8 cellular contexts compared by ENCODE assay signal in genomic region chr7:45112648-45113047, GRCh38. TPM values are rescaled to one million over a fixed set of nuclear protein-coding genes. Genes with fewer than 3 reads are reported as not detected.
DNase-seq lines count a peak whose midpoint lies in the region; ATAC-seq and TF ChIP-seq lines count a peak whose summit lies in the region.

No MANE protein-coding gene starts in this region.

- H3K27ac Mint-ChIP-seq in activated naive CD4-positive, alpha-beta T cell treated with anti-CD3 and anti-CD28 coated beads for 36 hours, result peak overlapping the region; percentile 60
- peak overlapping the region; percentile 92 for H3K27ac Mint-ChIP-seq in WTC11
- H3K27ac Mint-ChIP-seq in stimulated activated naive CD8-positive, alpha-beta T cell treated with anti-CD3 and anti-CD28 coated beads, Interleukin-15, amount 100 ng/mL, for 72 hours, result peak overlapping the region in 1 of 2 donors; percentile 75

- peak overlapping the region; percentile 100 for H3K4me3 ChIP-seq in iPS-11a (ENCODE audit: low read depth, low read length)

- peaks cover 30% of the 10 kb centered on the region for H3K4me1 Mint-ChIP-seq in activated naive CD4-positive, alpha-beta T cell treated with anti-CD3 and anti-CD28 coated beads for 36 hours (ENCODE audit: low read depth)
- H3K4me1 Mint-ChIP-seq in WTC11, result peaks cover 12% of the 10 kb centered on the region
- H3K4me1 Mint-ChIP-seq in stimulated activated naive CD8-positive, alpha-beta T cell treated with anti-CD3 and anti-CD28 coated beads, Interleukin-15, amount 100 ng/mL, for 72 hours, result peaks cover 44% of the 10 kb centered on the region

- peaks cover 29% of the 10 kb centered on the region for H3K36me3 Mint-ChIP-seq in activated naive CD4-positive, alpha-beta T cell treated with anti-CD3 and anti-CD28 coated beads for 36 hours (ENCODE audit: low read depth)
- H3K36me3 Mint-ChIP-seq in WTC11, result peaks cover 13% of the 10 kb centered on the region

- no peak for DNase-seq in activated naive CD4-positive, alpha-beta T cell treated with anti-CD3 and anti-CD28 coated beads for 36 hours
- DNase-seq in activated naive CD4-positive, alpha-beta T cell treated with Interleukin-2 at 50 U/mL for 16 hours, result no peak
- no peak for DNase-seq in WTC11 (ENCODE audit: low spot score)
- DNase-seq in stimulated activated naive CD8-positive, alpha-beta T cell treated with anti-CD3 and anti-CD28 coated beads, Interleukin-15, amount 100 ng/mL, for 72 hours, result no peak
- DNase-seq in NCI-H2107 (lab: John Stamatoyannopoulos, UW), result no peak
- no peak for DNase-seq in GM03348 (ENCODE audit: low spot score)
- DNase-seq in SW480 (ENCODE audit: low spot score), result no peak

- no peaks in the 10 kb centered on the region for H3K27me3 Mint-ChIP-seq in activated naive CD4-positive, alpha-beta T cell treated with anti-CD3 and anti-CD28 coated beads for 36 hours (ENCODE audit: low read depth)
- H3K27me3 Mint-ChIP-seq in WTC11 (ENCODE audit: low read depth), result peaks cover 21% of the 10 kb centered on the region
- H3K27me3 Mint-ChIP-seq in stimulated activated naive CD8-positive, alpha-beta T cell treated with anti-CD3 and anti-CD28 coated beads, Interleukin-15, amount 100 ng/mL, for 72 hours, result peaks cover 5% of the 10 kb centered on the region

- no peak for TF ChIP-seq CTCF in WTC11 (IDR thresholded peaks at IDR 0.05)

- intact Hi-C loops in activated naive CD4-positive, alpha-beta T cell treated with anti-CD3 and anti-CD28 coated beads for 36 hours (cut with micrococcal nuclease), result no loop called here

- POLR2A ChIA-PET in WTC11 (lab: Charles Lee), result interaction anchor here (1.4 to 2.2 kb wide), 2 partner anchors 24 to 111 kb away, joined by 5 to 7 read pairs; partner anchors contain the start of gene NACAD

- CTCF ChIA-PET in activated naive CD4-positive, alpha-beta T cell treated with anti-CD3 and anti-CD28 coated beads for 36 hours (lab: Charles Lee), result interaction anchor here (1.2 kb wide), 1 partner anchor 13 kb away, joined by 3 read pairs; no protein-coding TSS in a partner anchor
- CTCF ChIA-PET in WTC11 (lab: Charles Lee), result interaction anchor here (1.2 to 2.0 kb wide), 2 partner anchors 23 to 264 kb away, joined by 4 to 15 read pairs; no protein-coding TSS in a partner anchor

- no peak for ATAC-seq in WTC11
- no peak for ATAC-seq in stimulated activated naive CD8-positive, alpha-beta T cell treated with anti-CD3 and anti-CD28 coated beads, Interleukin-15, amount 100 ng/mL, for 72 hours

- H3K9me3 Mint-ChIP-seq in activated naive CD4-positive, alpha-beta T cell treated with anti-CD3 and anti-CD28 coated beads for 36 hours, result no peaks in the 10 kb centered on the region
- H3K9me3 Mint-ChIP-seq in WTC11, result no peaks in the 10 kb centered on the region
- no peaks in the 10 kb centered on the region for H3K9me3 Mint-ChIP-seq in stimulated activated naive CD8-positive, alpha-beta T cell treated with anti-CD3 and anti-CD28 coated beads, Interleukin-15, amount 100 ng/mL, for 72 hours

- H3K4me3 Mint-ChIP-seq in activated naive CD4-positive, alpha-beta T cell treated with anti-CD3 and anti-CD28 coated beads for 36 hours, result peak overlapping the region; percentile 85
- peak overlapping the region; percentile 99 for H3K4me3 Mint-ChIP-seq in WTC11
- peak overlapping the region; percentile 94 to 95 for H3K4me3 Mint-ChIP-seq in stimulated activated naive CD8-positive, alpha-beta T cell treated with anti-CD3 and anti-CD28 coated beads, Interleukin-15, amount 100 ng/mL, for 72 hours

TF ChIP-seq in WTC11, 78 proteins besides CTCF, POLR2A, EP300 and RAD21 (continues in another document):
- TF ChIP-seq USF1 (CRISPR knock-in tag; IDR thresholded peaks at IDR 0.05) (no peak), NFE2L1 (CRISPR knock-in tag; IDR thresholded peaks at IDR 0.05) (no peak), ZNF232 (CRISPR knock-in tag; IDR thresholded peaks at IDR 0.05) (no peak), KAT7 (CRISPR knock-in tag; IDR thresholded peaks at IDR 0.05; ENCODE audit: borderline replicate concordance) (no peak), ERG (CRISPR knock-in tag; IDR thresholded peaks at IDR 0.05) (no peak), RORB (CRISPR knock-in tag; IDR thresholded peaks at IDR 0.05) (no peak), ZMAT4 (CRISPR knock-in tag; IDR thresholded peaks at IDR 0.05) (no peak), JAZF1 (CRISPR knock-in tag; IDR thresholded peaks at IDR 0.05) (no peak), CREM (CRISPR knock-in tag; IDR thresholded peaks at IDR 0.05) (no peak), CBFB (CRISPR knock-in tag; IDR thresholded peaks at IDR 0.05; ENCODE audit: low read depth) (no peak), ZNF281 (CRISPR knock-in tag; IDR thresholded peaks at IDR 0.05) (no peak)

RNA-seq across cellular contexts. Expression of gene TBRG4, which starts 1.2 kb away (rescaled TPM):
- total RNA-seq in activated naive CD4-positive, alpha-beta T cell treated with anti-CD3 and anti-CD28 coated beads for 36 hours, result 100 to 1,000 TPM; 127 to 136 TPM
- 122 to 167 TPM (median 124 TPM) in 3 replicates for total RNA-seq in WTC11 (2021)

RNA-seq across cellular contexts. Expression of gene NACAD, which starts 23.9 kb away (rescaled TPM):
- total RNA-seq in activated naive CD4-positive, alpha-beta T cell treated with anti-CD3 and anti-CD28 coated beads for 36 hours, result under 1 TPM; 0.05 TPM
- 5.5 to 6.0 TPM (median 5.7 TPM) in 3 replicates for total RNA-seq in WTC11 (2021)

RNA-seq across cellular contexts. Expression of gene RAMP3, which starts 44.9 kb away (rescaled TPM):
- not detected for total RNA-seq in activated naive CD4-positive, alpha-beta T cell treated with anti-CD3 and anti-CD28 coated beads for 36 hours
- 0.85 to 1.2 TPM (median 1.1 TPM) in 3 replicates for total RNA-seq in WTC11 (2021)
